Comparison of ENCODE assay signal across 9 cellular contexts in genomic region chr1:66752671-66753371, GRCh38. TPM values are rescaled to one million over a fixed set of nuclear protein-coding genes. Genes with fewer than 3 reads are reported as not detected.
DNase-seq lines count a peak whose midpoint lies in the region; ATAC-seq and TF ChIP-seq lines count a peak whose summit lies in the region.
"Had no signal": no experiment of that assay in that cellular context is flagged by ENCODE, and none has a peak within 500 bp of the region (broad histone marks: within the 10 kb centered on the region; RNA-seq: fewer than 3 reads in every experiment).

No MANE protein-coding gene starts in this region.

- H3K36me3 Mint-ChIP-seq in activated T-helper 17 cell treated with anti-CD3 and anti-CD28 coated beads, Interleukin-2, amount 50 U/mL, for 72 hours (ENCODE audit: low read depth) = no peaks in the 10 kb centered on the region

- no peaks in the 10 kb centered on the region for H3K9me3 ChIP-seq in right cardiac atrium (ENCODE audit: control insufficient read depth, low read length)
- no peaks in the 10 kb centered on the region for H3K9me3 ChIP-seq in skeletal muscle tissue (ENCODE audit: control insufficient read depth in 3 of 3, low read length in 3 of 3)

- 43% methylated on average over 18 of the region's 18 CpGs for WGBS in right cardiac atrium

- H3K27me3 ChIP-seq in right cardiac atrium (ENCODE audit: control insufficient read depth, insufficient read depth) (no peaks in the 10 kb centered on the region), skeletal muscle tissue (ENCODE audit: control insufficient read depth in 3 of 3, insufficient read depth in 3 of 3, low read length in 3 of 3) (peaks cover 5 to 7% (median 7%) of the 10 kb centered on the region in 3 donors)

- no peaks in the 10 kb centered on the region for H3K9me3 Mint-ChIP-seq in activated T-helper 17 cell treated with anti-CD3 and anti-CD28 coated beads, Interleukin-2, amount 50 U/mL, for 72 hours

- TF ChIP-seq CTCF in HFF-Myc (IDR thresholded peaks at IDR 0.05; ENCODE audit: low read depth, low read length, missing control alignments) = no peak

- H3K27ac ChIP-seq in right cardiac atrium (ENCODE audit: low read length) = peak overlapping the region; percentile 16
- H3K27ac ChIP-seq in skeletal muscle tissue (ENCODE audit: low read depth, low read length) = peak overlapping the region; percentile 55

- peaks cover 2% of the 10 kb centered on the region for H3K4me1 ChIP-seq in right cardiac atrium (ENCODE audit: control insufficient read depth, insufficient read depth, low read length)
- H3K4me1 ChIP-seq in skeletal muscle tissue (ENCODE audit: control insufficient read depth in 3 of 3, insufficient read depth in 3 of 3, low read length in 3 of 3) = peaks cover under 1 to 15% (median 10%) of the 10 kb centered on the region in 3 donors

- peak overlapping the region; percentile 29 for H3K4me3 ChIP-seq in HFF-Myc (replicated peaks; ENCODE audit: low read depth, low read length)
- H3K4me3 ChIP-seq in right cardiac atrium (ENCODE audit: low read length) = peak overlapping the region; percentile 53
- H3K4me3 ChIP-seq in skeletal muscle tissue (ENCODE audit: low read length in 3 of 3) = peak overlapping the region; percentile 58 to 73 (median 67)

- H3K27ac Mint-ChIP-seq in activated T-helper 17 cell treated with anti-CD3 and anti-CD28 coated beads, Interleukin-2, amount 50 U/mL, for 72 hours = no peak overlapping the region

- ATAC-seq in activated T-helper 17 cell treated with anti-CD3 and anti-CD28 coated beads, Interleukin-2, amount 50 U/mL, for 72 hours (replicated peaks) = no peak
- ATAC-seq in right cardiac atrium = peak; percentile 52 to 58
- ATAC-seq in HG03196 (IDR thresholded peaks at IDR 0.05; ENCODE audit: unreplicated experiment) = no peak
- no peak for ATAC-seq in HG02763 (IDR thresholded peaks at IDR 0.05; ENCODE audit: unreplicated experiment)
- no peak for ATAC-seq in GM19324 (IDR thresholded peaks at IDR 0.05; ENCODE audit: low FRiP score, unreplicated experiment)

- peaks cover 48% of the 10 kb centered on the region for H3K27me3 Mint-ChIP-seq in activated T-helper 17 cell treated with anti-CD3 and anti-CD28 coated beads, Interleukin-2, amount 50 U/mL, for 72 hours

- H3K4me1 Mint-ChIP-seq in activated T-helper 17 cell treated with anti-CD3 and anti-CD28 coated beads, Interleukin-2, amount 50 U/mL, for 72 hours = peaks cover 4% of the 10 kb centered on the region

- peak overlapping the region; percentile 43 for H3K4me3 Mint-ChIP-seq in activated T-helper 17 cell treated with anti-CD3 and anti-CD28 coated beads, Interleukin-2, amount 50 U/mL, for 72 hours

- H3K36me3 ChIP-seq in skeletal muscle tissue (ENCODE audit: control insufficient read depth in 3 of 3, insufficient read depth in 3 of 3, low read length in 3 of 3) = no peaks in the 10 kb centered on the region

- intact Hi-C loops in right cardiac atrium (cut with DNase I) = no loop called here

- peak overlapping the region; percentile 40 to 65 (median 62) for H3K9ac ChIP-seq in skeletal muscle tissue (ENCODE audit: low read depth in 1 of 3, low read length in 3 of 3)

- DNase-seq in HFF-Myc (ENCODE audit: extremely low read depth, low read depth) (no peak), right cardiac atrium (peak in 2 of 3 donors; percentile 22 to 52), foreskin melanocyte (no peak)
- DNase-seq: NCI-H2171 treated with DMSO at 0.1 percent for 48 hours had no signal

RNA-seq across cellular contexts. Expression of gene DYNLT5, which starts 0.6 kb away (rescaled TPM):
- total RNA-seq in activated T-helper 17 cell treated with anti-CD3 and anti-CD28 coated beads, Interleukin-2, amount 50 U/mL, for 72 hours = not detected
- 1 to 10 TPM in 3 of 4 donors, under 1 TPM in 1; 0.65 to 1.5 (median 1.0) TPM for total RNA-seq in right cardiac atrium
- 1.2 TPM for polyA plus RNA-seq in right cardiac atrium
- 0.52 TPM for total RNA-seq in skeletal muscle tissue

RNA-seq across cellular contexts. Expression of gene INSL5, which starts 48.3 kb away (rescaled TPM):
- total RNA-seq in activated T-helper 17 cell treated with anti-CD3 and anti-CD28 coated beads, Interleukin-2, amount 50 U/mL, for 72 hours = not detected
- total RNA-seq in right cardiac atrium = not detected
- polyA plus RNA-seq in right cardiac atrium = not detected
- total RNA-seq in skeletal muscle tissue = not detected

Comparison
In these comparisons a context has a peak if more than half of its experiments do, and no peak if none do; other contexts are left out.
1. DNase-seq: peak in right cardiac atrium (2 of 3); none in HFF-Myc (single experiment) and foreskin melanocyte (single experiment).
2. ATAC-seq: peak in right cardiac atrium (2 of 2); none in activated T-helper 17 cell treated with anti-CD3 and anti-CD28 coated beads, Interleukin-2, amount 50 U/mL, for 72 hours (single experiment), HG03196 (single experiment), HG02763 (single experiment) and GM19324 (single experiment).
3. Peak in every context shown above with its lines, with median percentiles within 50 percentile points of each other: H3K4me3 ChIP-seq.